8 cellular contexts compared by ENCODE assay signal in genomic region chr17:65231662-65232335, GRCh38.
A peak's percentile ranks its signal among the peaks of the same experiment; 100 is the strongest.
DNase-seq lines count a peak whose midpoint lies in the region; ATAC-seq and TF ChIP-seq lines count a peak whose summit lies in the region.

No MANE protein-coding gene starts in this region.

- H3K4me3 Mint-ChIP-seq in neural progenitor cell: no peak overlapping the region

- H3K36me3 Mint-ChIP-seq in neural progenitor cell: no peaks in the 10 kb centered on the region

- intact Hi-C loops in vagina (cut with DNase I): no loop called here

- TF ChIP-seq POLR2A in vagina (IDR thresholded peaks at IDR 0.05): no peak

- peaks cover 42% of the 10 kb centered on the region for H3K4me1 Mint-ChIP-seq in neural progenitor cell

- H3K4me3 ChIP-seq in neural progenitor cell (no peak overlapping the region), vagina (no peak overlapping the region)

- peak; percentile 47 for ATAC-seq in HG03159 (IDR thresholded peaks at IDR 0.05; ENCODE audit: unreplicated experiment)
- no peak for ATAC-seq in GM18867 (IDR thresholded peaks at IDR 0.05; ENCODE audit: unreplicated experiment)

- peaks cover 13% of the 10 kb centered on the region for H3K9me3 Mint-ChIP-seq in neural progenitor cell

- peak; percentile 76 for DNase-seq in GM04503 (ENCODE audit: low read depth)
- DNase-seq in NCI-H748 treated with DMSO at 0.1 percent for 48 hours (lab: John Stamatoyannopoulos, UW): peak; percentile 34
- DNase-seq in activated T-cell treated with anti-CD3 and anti-CD28 coated beads for 4 hours: peak; percentile 26
- DNase-seq in fibroblast of peridontal ligament (ENCODE audit: extremely low read depth): peak; percentile 84
- peak; percentile 88 for DNase-seq in neural progenitor cell (ENCODE audit: low spot score)
- no peak for DNase-seq in vagina (ENCODE audit: extremely low spot score in 2 of 2)

- H3K79me2 ChIP-seq in neural progenitor cell (ENCODE audit: low read depth): no peaks in the 10 kb centered on the region

- H3K4me1 ChIP-seq in neural progenitor cell (no peaks in the 10 kb centered on the region), vagina (peaks cover 17% of the 10 kb centered on the region)

- no peaks in the 10 kb centered on the region for H3K27me3 ChIP-seq in neural progenitor cell
- H3K27me3 ChIP-seq in vagina: no peaks in the 10 kb centered on the region

- H3K36me3 ChIP-seq in neural progenitor cell: no peaks in the 10 kb centered on the region
- no peaks in the 10 kb centered on the region for H3K36me3 ChIP-seq in vagina

- H3F3A ChIP-seq in neural progenitor cell (ENCODE audit: low read depth): no peaks in the 10 kb centered on the region

- no peaks in the 10 kb centered on the region for H4K20me1 ChIP-seq in neural progenitor cell (ENCODE audit: low read depth)

- H3K27ac Mint-ChIP-seq in neural progenitor cell: peak overlapping the region; percentile 64

- H3K9ac ChIP-seq in neural progenitor cell: no peak overlapping the region

- H3K27ac ChIP-seq in neural progenitor cell (no peak overlapping the region), vagina (no peak overlapping the region)

- H3K9me3 ChIP-seq in neural progenitor cell (ENCODE audit: low read depth) (no peaks in the 10 kb centered on the region), vagina (no peaks in the 10 kb centered on the region)

- TF ChIP-seq CTCF in neural progenitor cell (IDR thresholded peaks at IDR 0.05): peak; percentile 85
- peak; percentile 25 to 47 (median 37) for TF ChIP-seq CTCF in vagina (IDR thresholded peaks at IDR 0.05)

- peaks cover 15% of the 10 kb centered on the region for H3K27me3 Mint-ChIP-seq in neural progenitor cell (ENCODE audit: insufficient read depth, low read depth)

- H3K4me2 ChIP-seq in neural progenitor cell: no peak overlapping the region

- no peak overlapping the region for H2AFZ ChIP-seq in neural progenitor cell (replicated peaks)

Comparison
In these comparisons a context has a peak if more than half of its experiments do, and no peak if none do; other contexts are left out.
1. DNase-seq: peak in GM04503 (single experiment), NCI-H748 treated with DMSO at 0.1 percent for 48 hours (single experiment), activated T-cell treated with anti-CD3 and anti-CD28 coated beads for 4 hours (single experiment), fibroblast of peridontal ligament (single experiment) and neural progenitor cell (single experiment); none in vagina (0 of 2).